ENCODE assay signal across 21 cellular contexts in genomic region chrX:134688839-134689238, GRCh38. TPM values are rescaled to one million over a fixed set of nuclear protein-coding genes. Genes with fewer than 3 reads are reported as not detected.
A peak's percentile ranks its signal among the peaks of the same experiment; 100 is the strongest.
DNase-seq lines count a peak whose midpoint lies in the region; ATAC-seq and TF ChIP-seq lines count a peak whose summit lies in the region.
"Had no signal": no experiment of that assay in that cellular context is flagged by ENCODE, and none has a peak within 500 bp of the region (broad histone marks: within the 10 kb centered on the region; RNA-seq: fewer than 3 reads in every experiment).

No MANE protein-coding gene starts in this region.

- no peak overlapping the region for H3K9ac ChIP-seq in GM23248
- H3K9ac ChIP-seq: BLaER1 had no signal

- DNase-seq in GM23248, result peak; percentile 78
- peak; percentile 20 for DNase-seq in RWPE1 (ENCODE audit: low spot score)
- no peak for DNase-seq in epithelial cell of prostate (ENCODE audit: low read depth, low spot score)
- DNase-seq in gastrocnemius medialis, result no peak
- no peak for DNase-seq in NCI-H2171 treated with DMSO at 0.1 percent for 48 hours (lab: John Stamatoyannopoulos, UW)
- DNase-seq in activated effector memory CD4-positive, alpha-beta T cell treated with anti-CD3 and anti-CD28 coated beads, Interleukin-2, amount 50 U/mL, for 16 hours, result no peak
- DNase-seq in effector CD8-positive, alpha-beta T cell (lab: John Stamatoyannopoulos, UW), result no peak
- DNase-seq: anterior cingulate cortex; left lung; NCI-H2107; NCI-H82; stimulated activated CD4-positive, alpha-beta T cell treated with anti-CD3 and anti-CD28 coated beads, Interleukin-4, amount 100 ng/mL, for 24 hours; stimulated activated CD8-positive, alpha-beta memory T cell treated with anti-CD3 and anti-CD28 coated beads, Interleukin-4, amount 100 ng/mL, for 48 hours; T-helper 17 cell had no signal

- H3K36me3 ChIP-seq in GM23248 (ENCODE audit: low read depth), result no peaks in the 10 kb centered on the region
- no peaks in the 10 kb centered on the region for H3K36me3 ChIP-seq in gastrocnemius medialis
- H3K36me3 ChIP-seq: BLaER1, left lung, suprapubic skin had no signal

- POLR2A ChIA-PET in RWPE1 (lab: Yijun Ruan, JAX; ENCODE audit: low non-redundant PET), result no interaction called here

- H3K4me3 ChIP-seq in GM23248, result no peak overlapping the region; the same call in 1 of the 2 replicates
- no peak overlapping the region for H3K4me3 ChIP-seq in gastrocnemius medialis
- H3K4me3 ChIP-seq: BLaER1, left lung, suprapubic skin had no signal

- peaks cover 27% of the 10 kb centered on the region for H3F3A ChIP-seq in GM23248 (ENCODE audit: insufficient read depth)

- H2AFZ ChIP-seq in GM23248, result no peak overlapping the region

- peak overlapping the region; percentile 54 for H3K4me2 ChIP-seq in GM23248 (ENCODE audit: unreplicated experiment)
- H3K4me2 ChIP-seq: BLaER1 had no signal

- H3K79me2 ChIP-seq in GM23248 (ENCODE audit: insufficient read depth), result no peaks in the 10 kb centered on the region

- CTCF ChIA-PET in RWPE1 (lab: Yijun Ruan, JAX), result no interaction called here

- no peaks in the 10 kb centered on the region for H3K9me2 ChIP-seq in GM23248 (ENCODE audit: insufficient read depth)

- H3K4me1 ChIP-seq in GM23248 (ENCODE audit: insufficient read depth), result peaks cover 36% of the 10 kb centered on the region
- H3K4me1 ChIP-seq in gastrocnemius medialis, result peaks cover 2 to 18% of the 10 kb centered on the region in 2 donors
- H3K4me1 ChIP-seq: BLaER1, left lung, suprapubic skin had no signal

- no peaks in the 10 kb centered on the region for H3K9me3 ChIP-seq in GM23248 (ENCODE audit: low read depth)
- no peaks in the 10 kb centered on the region for H3K9me3 ChIP-seq in gastrocnemius medialis
- H3K9me3 ChIP-seq: BLaER1, left lung, suprapubic skin had no signal

- H3K27ac ChIP-seq in GM23248 (peak overlapping the region; percentile 63), RWPE1 (no peak overlapping the region), epithelial cell of prostate (peak overlapping the region; percentile 77), gastrocnemius medialis (peak overlapping the region; percentile 27 to 79 (median 73))
- H3K27ac ChIP-seq: BLaER1, left lung, suprapubic skin had no signal

- intact Hi-C loops in gastrocnemius medialis (cut with DNase I; ENCODE audit: low total_unique reads), result no loop called here

- 0 to 13% methylated on average over 1 of the region's 1 CpG for WGBS in GM23248 (ENCODE audit: low coverage in 1 of 2, low lambda C conversion rate in 2 of 2, missing lambda C conversion rate in 2 of 2), 2 experiments

- no peak for TF ChIP-seq POLR2A in gastrocnemius medialis (IDR thresholded peaks at IDR 0.05)

- no peak for TF ChIP-seq CTCF in RWPE1 (conservative IDR thresholded peaks at IDR 0.05; ENCODE audit: low read depth)
- TF ChIP-seq CTCF in gastrocnemius medialis (IDR thresholded peaks at IDR 0.05 in 4 of 5, conservative IDR thresholded peaks at IDR 0.05 in 1 of 5), result no peak

- no peak for ATAC-seq in gastrocnemius medialis
- ATAC-seq: left lung, T-helper 17 cell had no signal

- in situ Hi-C loops in GM23248 (cut with MboI), result no loop called here
- in situ Hi-C loops in gastrocnemius medialis (cut with MboI; ENCODE audit: low sequenced_read_pairs in 4 of 4), result no loop called here

- H4K20me1 ChIP-seq in GM23248 (ENCODE audit: insufficient read depth), result no peaks in the 10 kb centered on the region
- H4K20me1 ChIP-seq: BLaER1 had no signal

- H3K27me3 ChIP-seq in GM23248 (replicated peaks; ENCODE audit: insufficient read depth) (no peaks in the 10 kb centered on the region), gastrocnemius medialis (no peaks in the 10 kb centered on the region)
- H3K27me3 ChIP-seq: left lung, suprapubic skin had no signal

RNA-seq across cellular contexts. Expression of gene PLAC1, which starts 30.6 kb away (rescaled TPM):
- 0.63 TPM in 1 of 2 replicates, not detected in the other for total RNA-seq in GM23248 (2014; rRNA removed; shearing (Covaris generic))
- polyA plus RNA-seq in GM23248 (2016; fragmentation: Nextera tagmentation; extraction: Ambion mirVana), result not detected in 2 replicates
- not detected for total RNA-seq in gastrocnemius medialis
- total RNA-seq: activated CD8-positive, alpha-beta memory T cell treated with anti-CD3 and anti-CD28 coated beads for 36 hours; left lung; osteocyte; skeletal muscle tissue; suprapubic skin; T-helper 17 cell had no signal
- polyA plus RNA-seq: esophagus, IgD-negative memory B cell had no signal

Comparison
In these comparisons a context has a peak if more than half of its experiments do, and no peak if none do; other contexts are left out.
1. DNase-seq: peak in GM23248 (single experiment) and RWPE1 (single experiment); none in epithelial cell of prostate (single experiment), gastrocnemius medialis (0 of 2), NCI-H2171 treated with DMSO at 0.1 percent for 48 hours (single experiment), activated effector memory CD4-positive, alpha-beta T cell treated with anti-CD3 and anti-CD28 coated beads, Interleukin-2, amount 50 U/mL, for 16 hours (single experiment) and effector CD8-positive, alpha-beta T cell (single experiment).